In genomic region chr10:99709480-99710229, GRCh38 we compare ENCODE assay signal across 8 cellular contexts. TPM values are rescaled to one million over a fixed set of nuclear protein-coding genes. Genes with fewer than 3 reads are reported as not detected.
A peak's percentile ranks its signal among the peaks of the same experiment; 100 is the strongest.
DNase-seq lines count a peak whose midpoint lies in the region; ATAC-seq and TF ChIP-seq lines count a peak whose summit lies in the region.

No MANE protein-coding gene starts in this region.

- peaks cover 72% of the 10 kb centered on the region for H3K36me3 ChIP-seq in brain microvascular endothelial cell (replicated peaks)

- peak overlapping the region; percentile 63 for H3K27ac Mint-ChIP-seq in activated CD4-positive, alpha-beta T cell treated with anti-CD3 and anti-CD28 coated beads, Interleukin-2, amount 10 ng/mL, durations not matched to agents 24 days and 14 days
- no peak overlapping the region for H3K27ac Mint-ChIP-seq in stimulated activated naive B cell treated with anti-CD40 and anti-IgM and Interleukin-4, amounts not matched to agents 10 μg/mL and 1 μg/mL and 100 μg/mL, for 72 hours

- no peaks in the 10 kb centered on the region for H3K27me3 Mint-ChIP-seq in activated CD4-positive, alpha-beta T cell treated with anti-CD3 and anti-CD28 coated beads, Interleukin-2, amount 10 ng/mL, durations not matched to agents 24 days and 14 days
- H3K27me3 Mint-ChIP-seq in stimulated activated naive B cell treated with anti-CD40 and anti-IgM and Interleukin-4, amounts not matched to agents 10 μg/mL and 1 μg/mL and 100 μg/mL, for 72 hours = no peaks in the 10 kb centered on the region

- peak; percentile 6 for TF ChIP-seq CTCF in brain microvascular endothelial cell (IDR thresholded peaks at IDR 0.05; ENCODE audit: low read depth, low read length, missing control alignments)

- ATAC-seq in HG03095 (IDR thresholded peaks at IDR 0.05; ENCODE audit: unreplicated experiment) = peak; percentile 65
- ATAC-seq in stimulated activated naive B cell treated with anti-CD40 and anti-IgM and Interleukin-4, amounts not matched to agents 10 μg/mL and 1 μg/mL and 100 μg/mL, for 72 hours (replicated peaks) = peak; percentile 63 to 65

- peaks cover 22% of the 10 kb centered on the region for H3K36me3 Mint-ChIP-seq in activated CD4-positive, alpha-beta T cell treated with anti-CD3 and anti-CD28 coated beads, Interleukin-2, amount 10 ng/mL, durations not matched to agents 24 days and 14 days (ENCODE audit: low read depth)
- peaks cover 35 to 44% of the 10 kb centered on the region in 2 donors for H3K36me3 Mint-ChIP-seq in stimulated activated naive B cell treated with anti-CD40 and anti-IgM and Interleukin-4, amounts not matched to agents 10 μg/mL and 1 μg/mL and 100 μg/mL, for 72 hours

- H3K4me3 ChIP-seq in brain microvascular endothelial cell (ENCODE audit: low read depth, low read length) = no peak overlapping the region

- no peak for DNase-seq in activated CD4-positive, alpha-beta T cell treated with anti-CD3 and anti-CD28 coated beads, Interleukin-2, amount 10 ng/mL, durations not matched to agents 24 days and 14 days
- no peak for DNase-seq in activated CD4-positive, alpha-beta T cell treated with anti-CD3 and anti-CD28 coated beads, Interleukin-2, amount 50 U/mL, for 48 hours
- DNase-seq in brain microvascular endothelial cell = peak; percentile 12
- DNase-seq in stimulated activated naive B cell treated with anti-CD40 and anti-IgM and Interleukin-4, amounts not matched to agents 10 μg/mL and 1 μg/mL and 100 μg/mL, for 72 hours = no peak
- DNase-seq in NCI-H1105 (lab: John Stamatoyannopoulos, UW) = no peak
- DNase-seq in OCI-M2 (lab: John Stamatoyannopoulos, UW; ENCODE audit: unreplicated experiment) = no peak
- no peak for DNase-seq in stimulated activated CD4-positive, alpha-beta T cell treated with anti-CD3 and anti-CD28 coated beads, Interleukin-2, amount 100 ng/mL, for 48 hours

- intact Hi-C loops in activated CD4-positive, alpha-beta T cell treated with anti-CD3 and anti-CD28 coated beads, Interleukin-2, amount 10 ng/mL, durations not matched to agents 24 days and 14 days (cut with micrococcal nuclease) = loop anchor here (2.0 to 5.0 kb wide), 3 partner anchors 37 to 89 kb away; partner anchors contain the start of gene SLC25A28

- no peaks in the 10 kb centered on the region for H3K9me3 Mint-ChIP-seq in activated CD4-positive, alpha-beta T cell treated with anti-CD3 and anti-CD28 coated beads, Interleukin-2, amount 10 ng/mL, durations not matched to agents 24 days and 14 days
- no peaks in the 10 kb centered on the region for H3K9me3 Mint-ChIP-seq in stimulated activated naive B cell treated with anti-CD40 and anti-IgM and Interleukin-4, amounts not matched to agents 10 μg/mL and 1 μg/mL and 100 μg/mL, for 72 hours

- no peak overlapping the region for H3K4me3 Mint-ChIP-seq in activated CD4-positive, alpha-beta T cell treated with anti-CD3 and anti-CD28 coated beads, Interleukin-2, amount 10 ng/mL, durations not matched to agents 24 days and 14 days
- no peak overlapping the region for H3K4me3 Mint-ChIP-seq in stimulated activated naive B cell treated with anti-CD40 and anti-IgM and Interleukin-4, amounts not matched to agents 10 μg/mL and 1 μg/mL and 100 μg/mL, for 72 hours

- no peaks in the 10 kb centered on the region for H3K27me3 ChIP-seq in brain microvascular endothelial cell (replicated peaks)

- peaks cover 6% of the 10 kb centered on the region for H3K4me1 Mint-ChIP-seq in activated CD4-positive, alpha-beta T cell treated with anti-CD3 and anti-CD28 coated beads, Interleukin-2, amount 10 ng/mL, durations not matched to agents 24 days and 14 days
- H3K4me1 Mint-ChIP-seq in stimulated activated naive B cell treated with anti-CD40 and anti-IgM and Interleukin-4, amounts not matched to agents 10 μg/mL and 1 μg/mL and 100 μg/mL, for 72 hours = peaks cover 5 to 7% of the 10 kb centered on the region in 2 donors

- H3K27ac ChIP-seq in brain microvascular endothelial cell = no peak overlapping the region

- in situ Hi-C loops in brain microvascular endothelial cell (cut with HindIII; ENCODE audit: low pct_ligation_motif_present, low sequenced_read_pairs) = no loop called here

RNA-seq across cellular contexts. Expression of gene COX15, which starts 22.3 kb away (rescaled TPM):
- 40.7 and 41.1 TPM in 2 replicates for total RNA-seq in activated CD4-positive, alpha-beta T cell treated with anti-CD3 and anti-CD28 coated beads, Interleukin-2, amount 10 ng/mL, durations not matched to agents 24 days and 14 days

RNA-seq across cellular contexts. Expression of gene CUTC, which starts 22.4 kb away (rescaled TPM):
- 43.1 and 46.8 TPM in 2 replicates for total RNA-seq in activated CD4-positive, alpha-beta T cell treated with anti-CD3 and anti-CD28 coated beads, Interleukin-2, amount 10 ng/mL, durations not matched to agents 24 days and 14 days

RNA-seq across cellular contexts. Expression of gene ENTPD7, which starts 50.3 kb away (rescaled TPM):
- 8.2 and 8.3 TPM in 2 replicates for total RNA-seq in activated CD4-positive, alpha-beta T cell treated with anti-CD3 and anti-CD28 coated beads, Interleukin-2, amount 10 ng/mL, durations not matched to agents 24 days and 14 days
